ENCODE assay signal across 20 cellular contexts in the genomic region with DNA sequence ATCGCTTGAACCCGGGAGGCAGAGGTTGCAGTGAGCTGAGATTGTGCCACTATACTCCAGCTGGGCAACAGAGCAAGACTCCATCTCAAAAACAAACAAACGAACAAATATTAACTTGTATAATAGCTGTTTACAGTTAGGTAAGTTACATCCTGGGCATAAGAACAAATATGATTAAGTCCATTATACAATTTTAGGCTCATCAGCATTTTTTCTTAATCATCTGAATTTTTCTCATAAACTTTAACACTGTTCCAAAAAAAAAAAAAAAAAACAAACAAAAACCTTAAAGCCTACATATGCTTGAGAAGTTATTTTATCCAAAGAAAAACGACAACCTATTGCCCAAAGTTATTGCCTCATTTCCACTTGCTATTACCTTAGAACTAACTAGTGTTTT.
DNase-seq lines count a peak whose midpoint lies in the region; ATAC-seq, FAIRE-seq and TF ChIP-seq lines count a peak whose summit lies in the region.
"Had no signal": no experiment of that assay in that cellular context is flagged by ENCODE, and none has a peak within 500 bp of the region (broad histone marks: within the 10 kb centered on the region; RNA-seq: fewer than 3 reads in every experiment).

No MANE protein-coding gene starts in this region.

- FAIRE-seq in HepG2 (lab: Jason Lieb, UNC) (no peak), K562 (lab: Jason Lieb, UNC) (no peak)
- FAIRE-seq: D721Med, G401.6, GM12891 had no signal

- intact Hi-C loops in HepG2 (cut with micrococcal nuclease; ENCODE audit: unreplicated experiment) (no loop called here), right lobe of liver (cut with DNase I) (no loop called here), K562 (cut with micrococcal nuclease) (no loop called here), heart left ventricle (cut with DNase I) (no loop called here)

- WGBS in HepG2 (ENCODE audit: low lambda C conversion rate) = 10% methylated on average over 4 of the region's 4 CpGs
- WGBS in right lobe of liver (ENCODE audit: insufficient coverage, low coverage, low lambda C conversion rate, missing lambda C conversion rate) = 46% methylated on average over 4 of the region's 4 CpGs
- WGBS in K562 (ENCODE audit: insufficient coverage, low coverage, missing lambda C conversion rate) = 0% methylated on average over 4 of the region's 4 CpGs
- WGBS in heart left ventricle, 4 donors = 58 to 82% (median 69%) methylated on average over 4 of the region's 4 CpGs

- TF ChIP-seq POLR2A in HepG2 (IDR thresholded peaks at IDR 0.05; ENCODE audit: insufficient read depth in 1 of 2, low read depth in 2 of 2, low read length in 2 of 2) = no peak
- no peak for TF ChIP-seq POLR2A in right lobe of liver (IDR thresholded peaks at IDR 0.05)
- TF ChIP-seq POLR2A in K562 (conservative IDR thresholded peaks at IDR 0.05) = no peak
- no peak for TF ChIP-seq POLR2A in heart left ventricle (IDR thresholded peaks at IDR 0.05)

- DNase-seq in HepG2 (ENCODE audit: low spot score) (no peak), right lobe of liver (no peak), K562 (ENCODE audit: extremely low read depth in 1 of 4, low spot score in 3 of 4) (no peak), COR-L47 (lab: John Stamatoyannopoulos, UW) (no peak), heart left ventricle (no peak)
- DNase-seq: ACHN; BE2C; C1 segment of cervical spinal cord; Caco-2; Calu3; CD4-positive, alpha-beta memory T cell; CD4-positive, CD25-positive, alpha-beta regulatory T cell; CD8-positive, alpha-beta memory T cell; DMS79 treated with DMSO at 0.1 percent for 48 hours; GF-D8 had no signal

- H4K20me1 ChIP-seq in HepG2 (ENCODE audit: insufficient read depth, low read length) = no peaks in the 10 kb centered on the region
- H4K20me1 ChIP-seq in K562 (replicated peaks; ENCODE audit: control insufficient read depth, insufficient read depth, low read length) = no peaks in the 10 kb centered on the region
- H4K20me1 ChIP-seq: BLaER1 had no signal

- H3K27ac ChIP-seq in HepG2 (ENCODE audit: extremely low read length, insufficient read depth, low read length) (no peak overlapping the region), right lobe of liver (no peak overlapping the region), K562 (ENCODE audit: extremely low read depth, low read depth, low read length) (no peak overlapping the region), heart left ventricle (no peak overlapping the region)
- H3K27ac ChIP-seq: 22Rv1, BLaER1 had no signal

- H3K4me3 ChIP-seq in HepG2 (replicated peaks in 1 of 3; ENCODE audit: insufficient read depth in 1 of 3, low read depth in 2 of 3, low read length in 3 of 3) (no peak overlapping the region), right lobe of liver (no peak overlapping the region), K562 (no peak overlapping the region), heart left ventricle (no peak overlapping the region)
- H3K4me3 ChIP-seq: BLaER1 had no signal

- H3K4me1 ChIP-seq in HepG2 (ENCODE audit: insufficient read depth, low read length) = no peaks in the 10 kb centered on the region
- no peaks in the 10 kb centered on the region for H3K4me1 ChIP-seq in right lobe of liver
- no peaks in the 10 kb centered on the region for H3K4me1 ChIP-seq in K562 (replicated peaks in 1 of 2; ENCODE audit: control insufficient read depth in 2 of 2, insufficient read depth in 2 of 2, low read length in 2 of 2)
- no peaks in the 10 kb centered on the region for H3K4me1 ChIP-seq in heart left ventricle
- H3K4me1 ChIP-seq: BE2C, BLaER1, Caco-2 had no signal

- no peaks in the 10 kb centered on the region for H3K79me2 ChIP-seq in HepG2 (ENCODE audit: insufficient read depth, low read length)
- H3K79me2 ChIP-seq in K562 (ENCODE audit: control insufficient read depth, insufficient read depth, low read length) = no peaks in the 10 kb centered on the region

- POLR2A ChIA-PET in HepG2 (lab: Yijun Ruan, JAX) = no interaction called here
- POLR2A ChIA-PET in K562 (lab: Yijun Ruan, JAX) = no interaction called here

- TF ChIP-seq CTCF in HepG2 (CRISPR knock-in tag; IDR thresholded peaks at IDR 0.05) = no peak
- no peak for TF ChIP-seq CTCF in right lobe of liver (IDR thresholded peaks at IDR 0.05)
- TF ChIP-seq CTCF in K562 (IDR thresholded peaks at IDR 0.05 in 2 of 3, conservative IDR thresholded peaks at IDR 0.05 in 1 of 3; ENCODE audit: insufficient read depth in 2 of 3, low read depth in 1 of 3, low read length in 3 of 3) = no peak
- no peak for TF ChIP-seq CTCF in heart left ventricle (IDR thresholded peaks at IDR 0.05)

- H3K9ac ChIP-seq in HepG2 (ENCODE audit: insufficient read depth, low read depth, low read length) (no peak overlapping the region), K562 (ENCODE audit: insufficient read depth in 1 of 2, low read depth in 2 of 2, low read length in 2 of 2) (no peak overlapping the region)
- H3K9ac ChIP-seq: BLaER1 had no signal

- H2AFZ ChIP-seq in HepG2 (ENCODE audit: low read length) (no peak overlapping the region), K562 (ENCODE audit: low read depth, low read length) (no peak overlapping the region)

- no peak for ATAC-seq in HepG2
- ATAC-seq in right lobe of liver = no peak
- ATAC-seq in K562 = no peak
- ATAC-seq in heart left ventricle = no peak

- H3K9me3 ChIP-seq in HepG2 (ENCODE audit: low read length) (peaks cover 77% of the 10 kb centered on the region), right lobe of liver (no peaks in the 10 kb centered on the region), K562 (replicated peaks; ENCODE audit: control insufficient read depth, insufficient read depth, low read depth, low read length) (no peaks in the 10 kb centered on the region), heart left ventricle (peaks cover 0 to 6% (median 0%) of the 10 kb centered on the region in 12 donors)
- H3K9me3 ChIP-seq: BE2C, BLaER1, Caco-2 had no signal

- H3K9me1 ChIP-seq in K562 (ENCODE audit: control insufficient read depth, insufficient read depth, low read length) = no peaks in the 10 kb centered on the region

- BruUV-seq in HepG2 (replicated peaks; lab: Mats Ljungman, UMichigan) (no TSS peak), K562 (replicated peaks; lab: Mats Ljungman, UMichigan) (no TSS peak)

- TF ChIP-seq EP300 in HepG2 (IDR thresholded peaks at IDR 0.05; ENCODE audit: low read depth in 2 of 2, low read length in 2 of 2) (no peak), HepG2 (CRISPR knock-in tag; IDR thresholded peaks at IDR 0.05; ENCODE audit: borderline replicate concordance) (no peak), K562 (IDR thresholded peaks at IDR 0.05; ENCODE audit: low read length) (no peak)

- TF ChIP-seq RAD21 in HepG2 (CRISPR knock-in tag; IDR thresholded peaks at IDR 0.05) = no peak
- TF ChIP-seq RAD21 in K562 (CRISPR knock-in tag; conservative IDR thresholded peaks at IDR 0.05 in 1 of 2, IDR thresholded peaks at IDR 0.05 in 1 of 2) = no peak

- in situ Hi-C loops in HepG2 (cut with HindIII; ENCODE audit: extremely low pct_ligation_motif_present, low pct_unique_long_range_greater_than_20kb) (no loop called here), K562 (cut with MboI) (no loop called here)

- H3K27me3 ChIP-seq in HepG2 (ENCODE audit: control insufficient read depth in 1 of 2, insufficient read depth in 2 of 2, low read length in 2 of 2) (no peaks in the 10 kb centered on the region), right lobe of liver (no peaks in the 10 kb centered on the region), K562 (ENCODE audit: control insufficient read depth in 2 of 2, insufficient read depth in 2 of 2, low read length in 2 of 2) (no peaks in the 10 kb centered on the region), heart left ventricle (no peaks in the 10 kb centered on the region)
- H3K27me3 ChIP-seq: BE2C, BLaER1 had no signal

- CTCF ChIA-PET in HepG2 (lab: Yijun Ruan, JAX; ENCODE audit: low intra/inter-chr PET ratio, low total read pairs) = no interaction called here
- CTCF ChIA-PET in K562 (lab: Yijun Ruan, JAX; ENCODE audit: low intra/inter-chr PET ratio) = no interaction called here

- H3K4me2 ChIP-seq in HepG2 (ENCODE audit: low read depth, low read length) (no peak overlapping the region), K562 (ENCODE audit: insufficient read depth, low read length) (no peak overlapping the region)
- H3K4me2 ChIP-seq: BLaER1 had no signal

- H3K36me3 ChIP-seq in HepG2 (replicated peaks in 1 of 2; ENCODE audit: control insufficient read depth in 1 of 2, insufficient read depth in 2 of 2, low read length in 2 of 2) = no peaks in the 10 kb centered on the region
- H3K36me3 ChIP-seq in right lobe of liver = no peaks in the 10 kb centered on the region
- H3K36me3 ChIP-seq in K562 (ENCODE audit: control insufficient read depth, insufficient read depth, low read length) = no peaks in the 10 kb centered on the region
- H3K36me3 ChIP-seq in heart left ventricle = no peaks in the 10 kb centered on the region
- H3K36me3 ChIP-seq: BE2C, BLaER1 had no signal

TF ChIP-seq in HepG2, 621 proteins besides CTCF, POLR2A, EP300 and RAD21:
- TF ChIP-seq, protein P1, sequence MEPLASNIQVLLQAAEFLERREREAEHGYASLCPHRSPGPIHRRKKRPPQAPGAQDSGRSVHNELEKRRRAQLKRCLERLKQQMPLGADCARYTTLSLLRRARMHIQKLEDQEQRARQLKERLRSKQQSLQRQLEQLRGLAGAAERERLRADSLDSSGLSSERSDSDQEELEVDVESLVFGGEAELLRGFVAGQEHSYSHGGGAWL (CRISPR knock-in tag; IDR thresholded peaks at IDR 0.05) = no peak
- TF ChIP-seq MAFK (conservative IDR thresholded peaks at IDR 0.05 in 1 of 2, IDR thresholded peaks at IDR 0.05 in 1 of 2; ENCODE audit: low read length in 2 of 2) (peak; percentile 59 to 76; a peak in 3 of 4 replicates), MAFF (IDR thresholded peaks at IDR 0.05; ENCODE audit: low read depth, low read length) (peak; percentile 47; the same call in 1 of the 2 replicates)

TF ChIP-seq in K562, 482 proteins besides CTCF, POLR2A, EP300 and RAD21:
- TF ChIP-seq RB1 (IDR thresholded peaks at IDR 0.05; ENCODE audit: low read depth) = no peak
- TF ChIP-seq PTRF (tag; IDR thresholded peaks at IDR 0.05) = no peak
- TF ChIP-seq NFXL1 (CRISPR knock-in tag; IDR thresholded peaks at IDR 0.05) = no peak
- TF ChIP-seq ZNF316 (IDR thresholded peaks at IDR 0.05) = peak; percentile 70
- TF ChIP-seq RAD51 (IDR thresholded peaks at IDR 0.05; ENCODE audit: borderline replicate concordance, low read depth) = no peak
- no peak for TF ChIP-seq CBX1 (IDR thresholded peaks at IDR 0.05; ENCODE audit: low read depth)
- TF ChIP-seq, protein P2, sequence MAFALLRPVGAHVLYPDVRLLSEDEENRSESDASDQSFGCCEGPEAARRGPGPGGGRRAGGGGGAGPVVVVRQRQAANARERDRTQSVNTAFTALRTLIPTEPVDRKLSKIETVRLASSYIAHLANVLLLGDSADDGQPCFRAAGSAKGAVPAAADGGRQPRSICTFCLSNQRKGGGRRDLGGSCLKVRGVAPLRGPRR (CRISPR knock-in tag; IDR thresholded peaks at IDR 0.05) = no peak
